21 cellular contexts compared by ENCODE assay signal in genomic region chr3:193261970-193262369, GRCh38. TPM values are rescaled to one million over a fixed set of nuclear protein-coding genes. Genes with fewer than 3 reads are reported as not detected.
"Had no signal": no experiment of that assay in that cellular context is flagged by ENCODE, and none has a peak within 500 bp of the region (broad histone marks: within the 10 kb centered on the region; RNA-seq: fewer than 3 reads in every experiment).

No MANE protein-coding gene starts in this region.

- H3K4me3 ChIP-seq: MG63, SJCRH30 had no signal

- H3K4me1 ChIP-seq: SJCRH30 had no signal

- H3K27me3 ChIP-seq: MG63, SJCRH30 had no signal

- H3K9me3 ChIP-seq: SJCRH30 had no signal

- H3K27ac ChIP-seq: SJCRH30 had no signal

- DNase-seq: IMR-90, Karpas-422, KG1, MG63, NCI-H1092, NCI-H1105 treated with DMSO at 0.1 percent for 48 hours, NCI-H1417 treated with DMSO at 0.1 percent for 48 hours, NCI-H146, NCI-H1694 treated with DMSO at 0.1 percent for 48 hours, NCI-H1930, NCI-H2081, NCI-H2107, NCI-H226, NCI-H446, NCI-H510A, NCI-H524 treated with DMSO at 0.1 percent for 48 hours, RPMI8226, SHP77 treated with DMSO at 0.1 percent for 48 hours, SJCRH30 had no signal

- ATAC-seq: HepG2, SK-N-SH treated with all-trans-retinoic acid at 6 μM for 48 hours had no signal

RNA-seq across cellular contexts. Expression of gene PLAAT1, which starts 20.9 kb away (rescaled TPM):
- total RNA-seq: HepG2 had no signal
- polyA plus RNA-seq: HepG2 had no signal
